ENCODE assay signal across 7 cellular contexts in the genomic region with DNA sequence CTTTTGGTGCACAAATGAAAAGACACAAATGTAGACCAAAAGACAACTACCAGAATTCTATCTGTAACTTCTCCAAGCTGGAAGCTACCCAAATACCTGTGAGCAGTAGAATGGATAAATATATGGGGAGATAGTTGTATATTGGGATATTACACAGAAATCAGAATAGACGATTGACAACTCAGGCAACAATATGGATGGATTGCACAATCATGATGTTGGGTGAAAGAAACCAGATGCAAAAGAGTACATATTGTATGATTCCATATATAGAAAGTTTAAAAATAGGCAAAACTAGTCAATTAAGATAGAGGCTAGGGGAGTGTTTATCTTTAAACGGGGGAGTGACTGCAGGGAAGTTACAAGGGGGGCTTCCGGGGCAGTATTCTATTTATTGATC.
"Had no signal": no experiment of that assay in that cellular context is flagged by ENCODE, and none has a peak within 500 bp of the region (broad histone marks: within the 10 kb centered on the region; RNA-seq: fewer than 3 reads in every experiment).

No MANE protein-coding gene starts in this region.

- DNase-seq: GM23248, GOT3, HFFc6 had no signal

- H3K36me3 ChIP-seq: HAP-1 had no signal

- ATAC-seq: HCT116 had no signal

- H3K9ac ChIP-seq: GM23248 had no signal

- H3K9me3 Mint-ChIP-seq: HFFc6 had no signal

- H3K4me3 ChIP-seq: GM23248, HAP-1 had no signal

- H3K36me3 Mint-ChIP-seq: IgD-negative memory B cell had no signal

- H2AFZ ChIP-seq: GM23248 had no signal

- H3K27ac Mint-ChIP-seq: HFFc6, IgD-negative memory B cell had no signal

- H3K4me3 Mint-ChIP-seq: HFFc6, IgD-negative memory B cell had no signal

- H3K27ac ChIP-seq: GM23248, HL-60 had no signal
